Comparison of ENCODE assay signal across 8 cellular contexts in genomic region chr2:172836386-172837200, GRCh38.
DNase-seq lines count a peak whose midpoint lies in the region; ATAC-seq, FAIRE-seq and TF ChIP-seq lines count a peak whose summit lies in the region.

No MANE protein-coding gene starts in this region.

- no peaks in the 10 kb centered on the region for H3K9me3 ChIP-seq in astrocyte (ENCODE audit: insufficient read depth, low read depth, low read length)
- no peaks in the 10 kb centered on the region for H3K9me3 ChIP-seq in spleen

- no peaks in the 10 kb centered on the region for H3K27me3 Mint-ChIP-seq in astrocyte (ENCODE audit: low read depth, unreplicated experiment)

- CTCF ChIA-PET in BJ (lab: Yijun Ruan, JAX), result interaction anchor here (0.6 to 1.8 kb wide), 5 partner anchors 17 to 230 kb away, joined by 3 to 6 read pairs (median 3); no protein-coding TSS in a partner anchor

- no peaks in the 10 kb centered on the region for H3K36me3 Mint-ChIP-seq in astrocyte (ENCODE audit: low read depth, unreplicated experiment)

- peaks cover 8% of the 10 kb centered on the region for H3K4me1 ChIP-seq in astrocyte (ENCODE audit: insufficient read depth, low read length)
- no peaks in the 10 kb centered on the region for H3K4me1 ChIP-seq in spleen

- TF ChIP-seq POLR2A in spleen (IDR thresholded peaks at IDR 0.05), result no peak

- FAIRE-seq in HTR-8/SVneo (lab: Jason Lieb, UNC) (peak; percentile 63), astrocyte (lab: Jason Lieb, UNC) (peak; percentile 73)

- peak overlapping the region; percentile 14 for H3K27ac Mint-ChIP-seq in astrocyte (ENCODE audit: unreplicated experiment)

- no peak overlapping the region for H3K4me3 Mint-ChIP-seq in astrocyte (ENCODE audit: unreplicated experiment)

- H3K9me3 Mint-ChIP-seq in astrocyte (ENCODE audit: unreplicated experiment), result no peaks in the 10 kb centered on the region

- H3K36me3 ChIP-seq in BJ (ENCODE audit: control insufficient read depth, insufficient read depth, low read length) (no peaks in the 10 kb centered on the region), astrocyte (ENCODE audit: insufficient read depth, low read length) (no peaks in the 10 kb centered on the region), spleen (no peaks in the 10 kb centered on the region)

- DNase-seq in BJ (ENCODE audit: low read depth) (peak; percentile 17), HTR-8/SVneo (ENCODE audit: insufficient read length, low spot score) (peak; percentile 40), astrocyte (ENCODE audit: low read depth) (peak; percentile 80), left colon (no peak), spleen (no peak)
- no peak for DNase-seq in activated CD4-positive, alpha-beta T cell treated with anti-CD3 and anti-CD28 coated beads for 1 hour

- TF ChIP-seq CTCF in BJ (IDR thresholded peaks at IDR 0.05; ENCODE audit: insufficient read depth, low read depth, low read length), result no peak
- TF ChIP-seq CTCF in astrocyte (IDR thresholded peaks at IDR 0.05; ENCODE audit: insufficient read depth, low read depth, low read length), result no peak
- no peak for TF ChIP-seq CTCF in spleen (IDR thresholded peaks at IDR 0.05 in 8 of 11, conservative IDR thresholded peaks at IDR 0.05 in 3 of 11)

- H3K4me2 ChIP-seq in astrocyte (ENCODE audit: low read length), result peak overlapping the region; percentile 48

- no peak overlapping the region for H3K27ac ChIP-seq in astrocyte (ENCODE audit: low read depth, low read length)
- no peak overlapping the region for H3K27ac ChIP-seq in spleen

- H3K4me1 Mint-ChIP-seq in astrocyte (ENCODE audit: low read depth, unreplicated experiment), result peaks cover 10% of the 10 kb centered on the region

- intact Hi-C loops in left colon (cut with DNase I, micrococcal nuclease) (no loop called here), spleen (cut with DNase I; ENCODE audit: low total_unique reads) (no loop called here)

- no peaks in the 10 kb centered on the region for H3K79me2 ChIP-seq in astrocyte (ENCODE audit: insufficient read depth, low read length)

- WGBS in spleen, 5 donors, result 47 to 55% (median 50%) methylated on average over 6 of the region's 6 CpGs

- H3K27me3 ChIP-seq in BJ (ENCODE audit: control insufficient read depth, insufficient read depth, low read length) (no peaks in the 10 kb centered on the region), astrocyte (ENCODE audit: insufficient read depth, low read length) (no peaks in the 10 kb centered on the region), spleen (replicated peaks in 1 of 7) (no peaks in the 10 kb centered on the region)

- H4K20me1 ChIP-seq in astrocyte (ENCODE audit: insufficient read depth, low read length), result no peaks in the 10 kb centered on the region

- H3K4me3 ChIP-seq in BJ (ENCODE audit: low read depth, low read length) (no peak overlapping the region), astrocyte (ENCODE audit: insufficient read depth, low read depth, low read length) (no peak overlapping the region), spleen (no peak overlapping the region)

- ATAC-seq in left colon, result peak; percentile 56
- ATAC-seq in GM18858 (IDR thresholded peaks at IDR 0.05; ENCODE audit: unreplicated experiment), result no peak
- no peak for ATAC-seq in GM19035 (IDR thresholded peaks at IDR 0.05; ENCODE audit: unreplicated experiment)

- POLR2A ChIA-PET in BJ (lab: Charles Lee), result no interaction called here

- peak overlapping the region; percentile 16 for H2AFZ ChIP-seq in astrocyte (ENCODE audit: low read depth, low read length)

- H3K9ac ChIP-seq in astrocyte (ENCODE audit: low read length), result no peak overlapping the region

Comparison
In these comparisons a context has a peak if more than half of its experiments do, and no peak if none do; other contexts are left out.
1. DNase-seq: peak in BJ (single experiment), HTR-8/SVneo (single experiment) and astrocyte (single experiment); none in left colon (0 of 2), activated CD4-positive, alpha-beta T cell treated with anti-CD3 and anti-CD28 coated beads for 1 hour (single experiment) and spleen (single experiment).